25 cellular contexts compared by ENCODE assay signal in the genomic region with DNA sequence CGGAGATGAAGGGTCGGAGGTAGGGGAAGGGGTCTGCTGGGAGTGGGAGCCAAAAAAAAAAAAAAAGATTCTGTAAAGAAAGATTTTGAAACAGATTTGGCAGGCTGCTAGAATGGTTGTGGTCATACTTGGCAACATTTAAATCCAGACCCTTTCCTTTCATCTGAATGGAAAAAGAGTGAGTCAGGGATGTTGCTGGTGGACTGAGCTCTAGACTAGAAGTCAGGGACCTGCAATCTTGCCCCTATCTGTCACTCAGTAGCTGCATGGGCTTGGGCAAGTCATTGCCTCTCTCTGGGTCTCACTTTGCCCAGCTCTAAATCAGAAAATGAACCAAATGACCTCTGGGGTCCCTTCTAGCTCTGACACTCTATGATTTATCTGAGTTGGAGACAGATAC. TPM values are rescaled to one million over a fixed set of nuclear protein-coding genes. Genes with fewer than 3 reads are reported as not detected.
DNase-seq lines count a peak whose midpoint lies in the region; ATAC-seq, FAIRE-seq and TF ChIP-seq lines count a peak whose summit lies in the region.
"Had no signal": no experiment of that assay in that cellular context is flagged by ENCODE, and none has a peak within 500 bp of the region (broad histone marks: within the 10 kb centered on the region; RNA-seq: fewer than 3 reads in every experiment).

No MANE protein-coding gene starts in this region.

- H3K4me3 ChIP-seq in astrocyte of the cerebellum (ENCODE audit: low read depth, low read length) (no peak overlapping the region), hepatocyte (no peak overlapping the region), transverse colon (no peak overlapping the region)
- H3K4me3 ChIP-seq: right atrium auricular region had no signal

- H3K27me3 ChIP-seq in hepatocyte (no peaks in the 10 kb centered on the region), transverse colon (no peaks in the 10 kb centered on the region)
- H3K27me3 ChIP-seq: right atrium auricular region had no signal

- FAIRE-seq in H54 (lab: Jason Lieb, UNC): no peak
- FAIRE-seq: bronchial epithelial cell, GM12891, urothelium cell line had no signal

- H3K79me2 ChIP-seq in hepatocyte: no peaks in the 10 kb centered on the region
- H3K79me2 ChIP-seq: parathyroid adenoma had no signal

- H3K4me1 ChIP-seq in hepatocyte (ENCODE audit: insufficient read depth) (no peaks in the 10 kb centered on the region), transverse colon (no peaks in the 10 kb centered on the region)
- H3K4me1 ChIP-seq: parathyroid adenoma, right atrium auricular region had no signal

- no peak overlapping the region for H3K27ac ChIP-seq in hepatocyte
- no peak overlapping the region for H3K27ac ChIP-seq in transverse colon
- H3K27ac ChIP-seq: 22Rv1, parathyroid adenoma, right atrium auricular region had no signal

- TF ChIP-seq POLR2A in H54 (IDR thresholded peaks at IDR 0.05; ENCODE audit: low read depth, low read length): no peak
- no peak for TF ChIP-seq POLR2A in transverse colon (IDR thresholded peaks at IDR 0.05)

- no peaks in the 10 kb centered on the region for H3K9me2 ChIP-seq in hepatocyte (replicated peaks; ENCODE audit: insufficient read depth)

- H2AFZ ChIP-seq in hepatocyte: no peak overlapping the region
- H2AFZ ChIP-seq: parathyroid adenoma had no signal

- TF ChIP-seq CTCF in astrocyte of the cerebellum (IDR thresholded peaks at IDR 0.05; ENCODE audit: low read depth, low read length, missing control alignments) (no peak), omental fat pad (IDR thresholded peaks at IDR 0.05) (no peak), hepatocyte (IDR thresholded peaks at IDR 0.05; ENCODE audit: poor library complexity) (no peak), transverse colon (IDR thresholded peaks at IDR 0.05) (no peak)

- H3K4me2 ChIP-seq in hepatocyte: no peak overlapping the region

- H4K20me1 ChIP-seq in hepatocyte (ENCODE audit: insufficient read depth, poor library complexity, severe bottlenecking): no peaks in the 10 kb centered on the region

- no peaks in the 10 kb centered on the region for H3K9me3 ChIP-seq in hepatocyte (ENCODE audit: low read depth)
- H3K9me3 ChIP-seq in transverse colon: no peaks in the 10 kb centered on the region
- H3K9me3 ChIP-seq: right atrium auricular region had no signal

- ATAC-seq in omental fat pad (ENCODE audit: low FRiP score): peak; percentile 55
- ATAC-seq: Panc1 had no signal

- in situ Hi-C loops in astrocyte of the cerebellum (cut with HindIII; ENCODE audit: low sequenced_read_pairs) (no loop called here), transverse colon (cut with MboI; ENCODE audit: low pct_ligation_motif_present in 1 of 4, low pct_unique_long_range_greater_than_20kb in 1 of 4, low sequenced_read_pairs in 3 of 4) (no loop called here)

- no peak for TF ChIP-seq EP300 in transverse colon (IDR thresholded peaks at IDR 0.05; ENCODE audit: low read depth)

- WGBS in hepatocyte (ENCODE audit: low lambda C conversion rate, missing lambda C conversion rate): 89% methylated on average over 2 of the region's 2 CpGs
- 92% methylated on average over 2 of the region's 2 CpGs; no CpG with 5 or more reads in 1 of the 2 donors for WGBS in transverse colon (ENCODE audit: low coverage in 1 of 2), 2 donors

- intact Hi-C loops in transverse colon (cut with DNase I; ENCODE audit: low total_unique reads): no loop called here

- H3K36me3 ChIP-seq in hepatocyte (replicated peaks; ENCODE audit: insufficient read depth, low read depth) (no peaks in the 10 kb centered on the region), transverse colon (no peaks in the 10 kb centered on the region)
- H3K36me3 ChIP-seq: right atrium auricular region had no signal

- peak; percentile 16 for DNase-seq in DMS 273 (lab: John Stamatoyannopoulos, UW; ENCODE audit: unreplicated experiment)
- no peak for DNase-seq in DMS 273 treated with DMSO at 0.1 percent for 48 hours (lab: John Stamatoyannopoulos, UW)
- peak; percentile 25 for DNase-seq in H54 (ENCODE audit: insufficient read length, low spot score)
- peak; percentile 19 for DNase-seq in astrocyte of the cerebellum (ENCODE audit: low read depth)
- DNase-seq in omental fat pad (ENCODE audit: low spot score): no peak
- no peak for DNase-seq in NCI-H345 treated with DMSO at 0.1 percent for 48 hours (lab: John Stamatoyannopoulos, UW; ENCODE audit: unreplicated experiment)
- no peak for DNase-seq in hepatocyte (ENCODE audit: low spot score)
- no peak for DNase-seq in transverse colon
- DNase-seq: activated CD4-positive, alpha-beta memory T cell treated with anti-CD3 and anti-CD28 coated beads, Interleukin-2, amount 10 ng/mL, durations not matched to agents 7 days and 5 days; activated CD4-positive, CD25-positive, alpha-beta regulatory T cell; CD4-positive, alpha-beta T cell; EL; H7; NCI-H1092 treated with DMSO at 0.1 percent for 48 hours; NCI-H187 treated with DMSO at 0.1 percent for 48 hours; NCI-H526; SHP77 treated with DMSO at 0.1 percent for 48 hours; T1000 had no signal

RNA-seq across cellular contexts. Expression of gene ADD2, which starts 58.7 kb away (rescaled TPM):
- 1 to 10 TPM; 3.2 to 4.8 (median 4.3) TPM for total RNA-seq in omental fat pad
- 1.2 and 2.4 TPM in 2 replicates for total RNA-seq in hepatocyte
- 0.74 and 0.90 TPM in 2 replicates for polyA plus RNA-seq in hepatocyte
- 1 to 10 TPM in 2 of 4 donors, under 1 TPM in 2; 0.40 to 1.9 (median 1.1) TPM for total RNA-seq in transverse colon
- total RNA-seq: bronchial epithelial cell had no signal

Comparison
In these comparisons a context has a peak if more than half of its experiments do, and no peak if none do; other contexts are left out.
1. DNase-seq: peak in DMS 273 (single experiment), H54 (single experiment) and astrocyte of the cerebellum (single experiment); none in DMS 273 treated with DMSO at 0.1 percent for 48 hours (single experiment), omental fat pad (single experiment), NCI-H345 treated with DMSO at 0.1 percent for 48 hours (single experiment), hepatocyte (single experiment) and transverse colon (single experiment).